In the genomic region with DNA sequence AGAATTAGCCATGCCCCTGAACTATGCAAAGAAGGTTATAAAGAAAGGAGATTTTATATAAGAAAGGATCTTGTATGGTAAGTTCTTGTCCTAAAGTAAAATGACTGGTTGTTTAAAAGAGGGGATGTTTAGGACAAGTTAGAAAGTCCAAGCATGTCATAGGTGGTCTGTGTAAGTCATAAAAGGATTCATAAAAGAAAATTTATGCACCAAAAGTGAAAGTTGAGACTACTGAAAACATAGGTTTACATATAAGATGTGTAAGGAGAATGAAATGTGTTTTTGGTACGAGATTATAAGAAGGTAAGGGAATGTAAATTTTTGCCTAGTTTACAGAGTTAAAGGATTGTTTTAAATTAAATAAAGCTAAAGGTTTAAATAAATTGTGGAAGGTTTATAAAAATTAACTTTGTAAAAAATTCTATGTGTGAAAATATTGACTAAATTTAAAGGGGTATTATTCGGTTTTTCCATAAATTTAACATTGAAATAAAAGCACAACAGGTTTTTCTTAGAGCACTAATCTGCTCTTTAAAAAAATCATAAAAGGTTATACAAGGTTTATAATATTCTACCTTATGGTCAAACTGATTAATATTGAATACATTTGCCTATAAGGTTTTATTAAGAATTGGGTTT, we compare ENCODE assay signal across 23 cellular contexts.
DNase-seq lines count a peak whose midpoint lies in the region; ATAC-seq, FAIRE-seq and TF ChIP-seq lines count a peak whose summit lies in the region.
"Had no signal": no experiment of that assay in that cellular context is flagged by ENCODE, and none has a peak within 500 bp of the region (broad histone marks: within the 10 kb centered on the region; RNA-seq: fewer than 3 reads in every experiment).

No MANE protein-coding gene starts in this region.

- H3K27ac Mint-ChIP-seq in astrocyte (ENCODE audit: unreplicated experiment), result no peak overlapping the region
- H3K27ac Mint-ChIP-seq: CD8-positive, alpha-beta T cell; immature natural killer cell had no signal

- H3K4me2 ChIP-seq in astrocyte (ENCODE audit: low read length), result no peak overlapping the region

- H3K9me3 ChIP-seq in astrocyte (ENCODE audit: insufficient read depth, low read depth, low read length), result no peaks in the 10 kb centered on the region
- H3K9me3 ChIP-seq in small intestine (ENCODE audit: control insufficient read depth, low read depth), result no peaks in the 10 kb centered on the region

- no peak overlapping the region for H3K9ac ChIP-seq in astrocyte (ENCODE audit: low read length)

- FAIRE-seq in astrocyte (lab: Jason Lieb, UNC) (no peak), small intestine (lab: Jason Lieb, UNC) (peak; percentile 39), frontal cortex (lab: Jason Lieb, UNC) (no peak)

- no peak overlapping the region for H3K4me3 ChIP-seq in astrocyte (ENCODE audit: insufficient read depth, low read depth, low read length)
- H3K4me3 ChIP-seq in small intestine (ENCODE audit: low read depth in 1 of 2, low read length in 2 of 2), result no peak overlapping the region
- H3K4me3 ChIP-seq: lung, MG63 had no signal

- no peaks in the 10 kb centered on the region for H3K4me1 Mint-ChIP-seq in astrocyte (ENCODE audit: low read depth, unreplicated experiment)
- H3K4me1 Mint-ChIP-seq: immature natural killer cell had no signal

- H3K4me1 ChIP-seq in astrocyte (ENCODE audit: insufficient read depth, low read length), result no peaks in the 10 kb centered on the region
- H3K4me1 ChIP-seq in small intestine (ENCODE audit: control insufficient read depth in 2 of 2, insufficient read depth in 1 of 2, low read depth in 1 of 2, low read length in 1 of 2), result no peaks in the 10 kb centered on the region

- no peaks in the 10 kb centered on the region for H3K27me3 Mint-ChIP-seq in astrocyte (ENCODE audit: low read depth, unreplicated experiment)

- peak; percentile 13 for DNase-seq in NCI-H82 (lab: John Stamatoyannopoulos, UW)
- no peak for DNase-seq in NCI-H82 treated with DMSO at 0.1 percent for 48 hours (lab: John Stamatoyannopoulos, UW; ENCODE audit: unreplicated experiment)
- DNase-seq in LHCN-M2 (ENCODE audit: low read depth), result peak; percentile 43
- peak; percentile 6 for DNase-seq in astrocyte (ENCODE audit: low read depth)
- no peak for DNase-seq in small intestine
- no peak for DNase-seq in frontal cortex (ENCODE audit: low spot score in 2 of 2)
- DNase-seq: activated CD4-positive, alpha-beta T cell treated with anti-CD3 and anti-CD28 coated beads, Interleukin-2, amount 50 U/mL, for 4 hours; activated naive CD4-positive, alpha-beta T cell; activated T-cell treated with anti-CD3 and anti-CD28 coated beads for 4 hours; anterior cingulate cortex; CD8-positive, alpha-beta T cell; effector memory CD4-positive, alpha-beta T cell; GOT3; immature natural killer cell; MG63; NCI-H1694 treated with DMSO at 0.1 percent for 48 hours; NCI-H510A treated with DMSO at 0.1 percent for 48 hours; SHP77 treated with DMSO at 0.1 percent for 48 hours; T-helper 1 cell had no signal

- H3K36me3 ChIP-seq in astrocyte (ENCODE audit: insufficient read depth, low read length) (no peaks in the 10 kb centered on the region), small intestine (ENCODE audit: control insufficient read depth in 2 of 2, insufficient read depth in 2 of 2, low read length in 2 of 2) (no peaks in the 10 kb centered on the region)
- H3K36me3 ChIP-seq: MG63 had no signal

- TF ChIP-seq CTCF in astrocyte (IDR thresholded peaks at IDR 0.05; ENCODE audit: insufficient read depth, low read depth, low read length), result no peak

- no peaks in the 10 kb centered on the region for H4K20me1 ChIP-seq in astrocyte (ENCODE audit: insufficient read depth, low read length)

- ATAC-seq in HG03469 (IDR thresholded peaks at IDR 0.05; ENCODE audit: unreplicated experiment), result no peak
- ATAC-seq in GM18861 (IDR thresholded peaks at IDR 0.05; ENCODE audit: unreplicated experiment), result no peak
- ATAC-seq: CD8-positive, alpha-beta T cell had no signal

- WGBS in small intestine, 3 donors, result 62 to 72% (median 71%) methylated on average over 2 of the region's 2 CpGs

- H3K36me3 Mint-ChIP-seq in astrocyte (ENCODE audit: low read depth, unreplicated experiment), result no peaks in the 10 kb centered on the region
- H3K36me3 Mint-ChIP-seq: CD8-positive, alpha-beta T cell; immature natural killer cell had no signal

- no peak overlapping the region for H3K27ac ChIP-seq in astrocyte (ENCODE audit: low read depth, low read length)
- no peak overlapping the region for H3K27ac ChIP-seq in small intestine (ENCODE audit: low read depth in 1 of 2, low read length in 1 of 2)
- H3K27ac ChIP-seq: VCaP had no signal

- H3K27me3 ChIP-seq in astrocyte (ENCODE audit: insufficient read depth, low read length), result no peaks in the 10 kb centered on the region
- H3K27me3 ChIP-seq in small intestine (ENCODE audit: control insufficient read depth in 2 of 2, insufficient read depth in 2 of 2, low read length in 2 of 2), result no peaks in the 10 kb centered on the region
- H3K27me3 ChIP-seq: MG63 had no signal

- peaks cover 6% of the 10 kb centered on the region for H3K9me3 Mint-ChIP-seq in astrocyte (ENCODE audit: unreplicated experiment)

- no peak overlapping the region for H2AFZ ChIP-seq in astrocyte (ENCODE audit: low read depth, low read length)

- no peak overlapping the region for H3K4me3 Mint-ChIP-seq in astrocyte (ENCODE audit: unreplicated experiment)
- H3K4me3 Mint-ChIP-seq: CD8-positive, alpha-beta T cell; immature natural killer cell had no signal

- no peaks in the 10 kb centered on the region for H3K79me2 ChIP-seq in astrocyte (ENCODE audit: insufficient read depth, low read length)

Comparison
In these comparisons a context has a peak if more than half of its experiments do, and no peak if none do; other contexts are left out.
1. DNase-seq: peak in NCI-H82 (single experiment), LHCN-M2 (single experiment) and astrocyte (single experiment); none in NCI-H82 treated with DMSO at 0.1 percent for 48 hours (single experiment), small intestine (single experiment) and frontal cortex (0 of 2).